In the genomic region with DNA sequence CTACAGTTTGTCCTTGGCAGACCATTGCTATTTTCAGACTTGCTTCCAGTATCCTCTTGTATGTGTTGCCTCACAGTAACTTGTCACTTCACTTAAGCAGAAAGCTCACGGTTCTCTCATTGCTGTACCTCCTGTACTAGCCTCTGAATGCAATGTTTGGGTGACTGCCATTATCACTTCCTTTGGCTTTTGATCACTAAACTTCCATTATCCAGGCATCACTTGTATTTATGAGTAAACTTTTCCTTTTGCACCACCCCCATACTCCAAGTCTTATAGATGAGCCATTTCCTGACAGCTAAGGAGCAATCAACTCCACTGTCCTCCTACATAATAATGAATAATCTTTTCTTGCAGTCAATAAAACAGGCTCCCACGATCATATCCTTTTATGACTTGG, we compare ENCODE assay signal across 19 cellular contexts.
A peak's percentile ranks its signal among the peaks of the same experiment; 100 is the strongest.
DNase-seq lines count a peak whose midpoint lies in the region; ATAC-seq lines count a peak whose summit lies in the region.
"Had no signal": no experiment of that assay in that cellular context is flagged by ENCODE, and none has a peak within 500 bp of the region (broad histone marks: within the 10 kb centered on the region; RNA-seq: fewer than 3 reads in every experiment).

No MANE protein-coding gene starts in this region.

- no peaks in the 10 kb centered on the region for H3K79me2 ChIP-seq in GM23248 (ENCODE audit: insufficient read depth)

- WGBS in GM23248 (ENCODE audit: low coverage in 1 of 2, low lambda C conversion rate in 2 of 2, missing lambda C conversion rate in 2 of 2), 2 experiments = 0 to 3% methylated on average over 2 of the region's 2 CpGs

- H3K9ac ChIP-seq in GM23248 = no peak overlapping the region
- H3K9ac ChIP-seq: BLaER1 had no signal

- peaks cover 20% of the 10 kb centered on the region for H3K4me1 ChIP-seq in GM23248 (ENCODE audit: insufficient read depth)
- H3K4me1 ChIP-seq: BLaER1 had no signal

- no peaks in the 10 kb centered on the region for H4K20me1 ChIP-seq in GM23248 (ENCODE audit: insufficient read depth)
- H4K20me1 ChIP-seq: BLaER1 had no signal

- H3K4me3 ChIP-seq in GM23248 = 0 out of 2 replicates have a peak overlapping the region, but pooled peaks have one; percentile 8
- H3K4me3 ChIP-seq: BLaER1, PC-9 had no signal

- no peaks in the 10 kb centered on the region for H3K9me3 ChIP-seq in GM23248 (ENCODE audit: low read depth)
- H3K9me3 ChIP-seq: BLaER1 had no signal

- no peaks in the 10 kb centered on the region for H3K36me3 ChIP-seq in GM23248 (ENCODE audit: low read depth)
- H3K36me3 ChIP-seq: BLaER1 had no signal

- peak; percentile 3 for DNase-seq in COLO829 (ENCODE audit: low spot score)
- DNase-seq in GM23248 = peak; percentile 69
- DNase-seq in dermis blood vessel endothelial cell = peak; percentile 36
- DNase-seq in stromal cell of bone marrow (ENCODE audit: low read depth) = peak; percentile 9
- no peak for DNase-seq in left colon
- no peak for DNase-seq in HUDEP-2 (lab: John Stamatoyannopoulos, UW; ENCODE audit: unreplicated experiment in 76 of 76)
- no peak for DNase-seq in NCI-H2171 treated with DMSO at 0.1 percent for 48 hours (lab: John Stamatoyannopoulos, UW)
- DNase-seq: Calu3; CD4-positive, alpha-beta memory T cell; H9; KBM-7; NCI-H187; NCI-H2107; NCI-H345; NCI-H524 treated with DMSO at 0.1 percent for 48 hours; PC-9; T-helper 1 cell had no signal

- no peaks in the 10 kb centered on the region; the same call in 1 of the 2 replicates for H3K9me2 ChIP-seq in GM23248 (ENCODE audit: insufficient read depth)

- intact Hi-C loops in left colon (cut with DNase I, micrococcal nuclease) = no loop called here

- peak overlapping the region; percentile 65 for H3K4me2 ChIP-seq in GM23248 (ENCODE audit: unreplicated experiment)
- H3K4me2 ChIP-seq: BLaER1, PC-9 had no signal

- peaks cover 17% of the 10 kb centered on the region for H3F3A ChIP-seq in GM23248 (ENCODE audit: insufficient read depth)

- in situ Hi-C loops in GM23248 (cut with MboI) = no loop called here

- H3K27ac ChIP-seq in GM23248 = peak overlapping the region; percentile 53
- H3K27ac ChIP-seq: BLaER1, PC-9 had no signal

- ATAC-seq in left colon (no peak), HG03457 (IDR thresholded peaks at IDR 0.05; ENCODE audit: unreplicated experiment) (no peak)

- H3K27me3 ChIP-seq in GM23248 (replicated peaks; ENCODE audit: insufficient read depth) = no peaks in the 10 kb centered on the region
- H3K27me3 ChIP-seq: BLaER1 had no signal

- H2AFZ ChIP-seq in GM23248 = no peak overlapping the region
- H2AFZ ChIP-seq: PC-9 had no signal

Comparison
In these comparisons a context has a peak if more than half of its experiments do, and no peak if none do; other contexts are left out.
1. DNase-seq: peak in COLO829 (single experiment), GM23248 (single experiment), dermis blood vessel endothelial cell (single experiment) and stromal cell of bone marrow (single experiment); none in left colon (0 of 2), HUDEP-2 (0 of 76) and NCI-H2171 treated with DMSO at 0.1 percent for 48 hours (single experiment).